8 cellular contexts compared by ENCODE assay signal in genomic region chr5:171336486-171337206, GRCh38. TPM values are rescaled to one million over a fixed set of nuclear protein-coding genes. Genes with fewer than 3 reads are reported as not detected.
DNase-seq lines count a peak whose midpoint lies in the region; ATAC-seq lines count a peak whose summit lies in the region.

No MANE protein-coding gene starts in this region.

- DNase-seq in activated CD8-positive, alpha-beta memory T cell treated with anti-CD3 and anti-CD28 coated beads for 24 hours: peak; percentile 61
- no peak for DNase-seq in activated CD8-positive, alpha-beta memory T cell treated with anti-CD3 and anti-CD28 coated beads, Interleukin-2, amount 50 U/mL, for 48 hours
- DNase-seq in NCI-H2029 treated with DMSO at 0.1 percent for 48 hours (lab: John Stamatoyannopoulos, UW): peak; percentile 29
- peak; percentile 88 for DNase-seq in adipocyte (ENCODE audit: low read depth)
- DNase-seq in left ventricle myocardium superior: peak; percentile 49
- DNase-seq in pons (ENCODE audit: low spot score): peak; percentile 53

- no peaks in the 10 kb centered on the region for H3K36me3 ChIP-seq in adipocyte (ENCODE audit: control insufficient read depth, insufficient read depth, low read length, severe bottlenecking)

- H3K4me1 ChIP-seq in adipocyte (ENCODE audit: control insufficient read depth, insufficient read depth, low read length): peaks cover 3% of the 10 kb centered on the region

- intact Hi-C loops in left ventricle myocardium superior (cut with micrococcal nuclease): loop anchor here (5.0 kb wide), 1 partner anchor 129 kb away; no protein-coding TSS in a partner anchor

- no peaks in the 10 kb centered on the region for H3K9me3 ChIP-seq in adipocyte (ENCODE audit: control insufficient read depth, low read length)

- peak overlapping the region; percentile 53 for H3K9ac ChIP-seq in adipocyte (ENCODE audit: low read length)

- peak overlapping the region; percentile 83 for H3K4me3 ChIP-seq in adipocyte (ENCODE audit: low read length)

- ATAC-seq in left ventricle myocardium superior: peak; percentile 78
- ATAC-seq in GM21737 (IDR thresholded peaks at IDR 0.05; ENCODE audit: unreplicated experiment): no peak
- no peak for ATAC-seq in GM18502 (IDR thresholded peaks at IDR 0.05; ENCODE audit: poor library complexity, unreplicated experiment)

- H3K27me3 ChIP-seq in adipocyte (replicated peaks; ENCODE audit: control insufficient read depth, insufficient read depth, low read length): peaks cover 63% of the 10 kb centered on the region

RNA-seq across cellular contexts. Expression of gene TLX3, which starts 27.6 kb away (rescaled TPM):
- not detected for total RNA-seq in left ventricle myocardium superior

RNA-seq across cellular contexts. Expression of gene NPM1, which starts 51.0 kb away (rescaled TPM):
- total RNA-seq in left ventricle myocardium superior: 420 TPM
